8 cellular contexts compared by ENCODE assay signal in the genomic region with DNA sequence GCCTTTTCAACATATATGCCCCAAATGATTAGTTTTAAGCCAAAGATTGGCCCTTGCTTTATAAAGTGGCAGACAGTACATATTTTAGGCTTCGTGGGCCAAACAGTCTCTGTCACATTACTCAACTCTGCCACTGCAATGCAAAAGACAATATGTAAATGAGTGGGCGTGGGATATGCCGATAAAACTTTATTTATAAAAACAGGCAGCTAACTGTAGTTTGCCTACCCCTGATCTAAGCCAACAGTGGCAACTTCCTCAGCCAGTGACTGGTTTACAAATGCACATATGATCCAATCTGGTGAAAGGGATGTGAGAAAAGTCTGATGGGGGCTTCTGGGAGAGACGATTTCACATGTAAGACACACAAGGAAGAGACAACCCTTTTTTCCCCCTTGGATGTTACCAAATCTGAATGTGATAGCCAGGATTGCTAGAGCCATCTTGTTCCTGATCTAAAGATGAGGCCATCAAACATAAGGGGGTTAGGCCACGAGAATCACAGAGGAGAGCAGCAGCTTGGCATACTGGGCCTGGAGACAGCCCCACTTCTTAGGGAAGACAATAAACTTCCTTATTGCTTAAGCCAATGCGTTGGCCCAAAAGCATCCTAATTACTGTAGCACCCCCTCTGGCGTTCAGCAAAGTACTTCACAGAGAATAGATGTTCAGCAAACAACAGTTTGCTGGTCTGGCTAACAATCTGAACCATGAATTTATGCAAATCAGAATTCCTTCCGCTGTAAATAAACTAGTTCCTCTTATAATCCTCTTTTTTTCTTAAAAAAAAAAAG.
DNase-seq lines count a peak whose midpoint lies in the region; FAIRE-seq and TF ChIP-seq lines count a peak whose summit lies in the region.

No MANE protein-coding gene starts in this region.

- TF ChIP-seq CTCF in epithelial cell of esophagus (IDR thresholded peaks at IDR 0.05; ENCODE audit: insufficient read depth, low read depth, low read length, missing control alignments) (peak; percentile 75), prostate gland (IDR thresholded peaks at IDR 0.05) (peak in 2 of 4 experiments; percentile 28 to 54)

- FAIRE-seq in GM12891 (lab: Jason Lieb, UNC): peak; percentile 47

- no peaks in the 10 kb centered on the region for H3K9me3 ChIP-seq in prostate gland

- H3K4me1 ChIP-seq in prostate gland (replicated peaks): no peaks in the 10 kb centered on the region

- H3K27ac ChIP-seq in prostate gland: no peak overlapping the region

- H3K27me3 ChIP-seq in prostate gland (replicated peaks; ENCODE audit: insufficient read depth): no peaks in the 10 kb centered on the region

- intact Hi-C loops in prostate gland (cut with DNase I): no loop called here

- H3K36me3 ChIP-seq in prostate gland: no peaks in the 10 kb centered on the region

- 73% methylated on average over 8 of the region's 8 CpGs for WGBS in prostate gland

- DNase-seq in GM12891 (ENCODE audit: insufficient read length, low spot score) (no peak), NCI-H526 (lab: John Stamatoyannopoulos, UW) (peak; percentile 39 to 73), epithelial cell of esophagus (ENCODE audit: low read depth) (peak; percentile 88), prostate gland (ENCODE audit: low spot score) (peak; percentile 13), NCI-H146 (lab: John Stamatoyannopoulos, UW) (no peak), DMS79 (lab: John Stamatoyannopoulos, UW) (no peak), NCI-H187 treated with DMSO at 0.1 percent for 48 hours (lab: John Stamatoyannopoulos, UW) (no peak), NCI-H1694 treated with DMSO at 0.1 percent for 48 hours (lab: John Stamatoyannopoulos, UW) (no peak)

- no peak overlapping the region for H3K4me3 ChIP-seq in epithelial cell of esophagus (ENCODE audit: low read length)
- no peak overlapping the region for H3K4me3 ChIP-seq in prostate gland

- TF ChIP-seq POLR2A in GM12891 (IDR thresholded peaks at IDR 0.05; ENCODE audit: low read depth, low read length) (no peak), prostate gland (IDR thresholded peaks at IDR 0.05) (no peak)

TF ChIP-seq in GM12891, 5 proteins besides CTCF, POLR2A, EP300 and RAD21:
- TF ChIP-seq POU2F2 (IDR thresholded peaks at IDR 0.05; ENCODE audit: low read depth, low read length): no peak

Comparison
In these comparisons a context has a peak if more than half of its experiments do, and no peak if none do; other contexts are left out.
1. DNase-seq: peak in NCI-H526 (2 of 2), epithelial cell of esophagus (single experiment) and prostate gland (single experiment); none in GM12891 (single experiment), NCI-H146 (single experiment), DMS79 (single experiment), NCI-H187 treated with DMSO at 0.1 percent for 48 hours (single experiment) and NCI-H1694 treated with DMSO at 0.1 percent for 48 hours (single experiment).